1 cellular context compared by ENCODE assay signal in genomic region chr4:1248262-1249147, GRCh38.
A peak's percentile ranks its signal among the peaks of the same experiment; 100 is the strongest.
TF ChIP-seq lines count a peak whose summit lies in the region.

CTBP1 (minus strand) TSS chr4:1249130; CDS start chr4:1241331, 7,799 bp downstream.

TF ChIP-seq in HepG2, 621 proteins besides CTCF, POLR2A, EP300 and RAD21 (continued from another document):
- TF ChIP-seq, protein P1, sequence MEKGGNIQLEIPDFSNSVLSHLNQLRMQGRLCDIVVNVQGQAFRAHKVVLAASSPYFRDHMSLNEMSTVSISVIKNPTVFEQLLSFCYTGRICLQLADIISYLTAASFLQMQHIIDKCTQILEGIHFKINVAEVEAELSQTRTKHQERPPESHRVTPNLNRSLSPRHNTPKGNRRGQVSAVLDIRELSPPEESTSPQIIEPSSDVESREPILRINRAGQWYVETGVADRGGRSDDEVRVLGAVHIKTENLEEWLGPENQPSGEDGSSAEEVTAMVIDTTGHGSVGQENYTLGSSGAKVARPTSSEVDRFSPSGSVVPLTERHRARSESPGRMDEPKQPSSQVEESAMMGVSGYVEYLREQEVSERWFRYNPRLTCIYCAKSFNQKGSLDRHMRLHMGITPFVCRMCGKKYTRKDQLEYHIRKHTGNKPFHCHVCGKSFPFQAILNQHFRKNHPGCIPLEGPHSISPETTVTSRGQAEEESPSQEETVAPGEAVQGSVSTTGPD (CRISPR knock-in tag; IDR thresholded peaks at IDR 0.05), result no peak
- TF ChIP-seq SOX5 (CRISPR knock-in tag; IDR thresholded peaks at IDR 0.05; ENCODE audit: borderline replicate concordance), result no peak
- TF ChIP-seq LRRFIP1 (CRISPR knock-in tag; conservative IDR thresholded peaks at IDR 0.05), result no peak
- TF ChIP-seq CC2D1A (CRISPR knock-in tag; IDR thresholded peaks at IDR 0.05), result no peak
- no peak for TF ChIP-seq ZNF780A (CRISPR knock-in tag; IDR thresholded peaks at IDR 0.05)
- TF ChIP-seq CERS6 (CRISPR knock-in tag; IDR thresholded peaks at IDR 0.05), result no peak
- peak; percentile 54 for TF ChIP-seq POLR2AphosphoS5 (IDR thresholded peaks at IDR 0.05; ENCODE audit: low read depth, low read length)
TF ChIP-seq in HepG2: peak in this region for 58.
